In the genomic region with DNA sequence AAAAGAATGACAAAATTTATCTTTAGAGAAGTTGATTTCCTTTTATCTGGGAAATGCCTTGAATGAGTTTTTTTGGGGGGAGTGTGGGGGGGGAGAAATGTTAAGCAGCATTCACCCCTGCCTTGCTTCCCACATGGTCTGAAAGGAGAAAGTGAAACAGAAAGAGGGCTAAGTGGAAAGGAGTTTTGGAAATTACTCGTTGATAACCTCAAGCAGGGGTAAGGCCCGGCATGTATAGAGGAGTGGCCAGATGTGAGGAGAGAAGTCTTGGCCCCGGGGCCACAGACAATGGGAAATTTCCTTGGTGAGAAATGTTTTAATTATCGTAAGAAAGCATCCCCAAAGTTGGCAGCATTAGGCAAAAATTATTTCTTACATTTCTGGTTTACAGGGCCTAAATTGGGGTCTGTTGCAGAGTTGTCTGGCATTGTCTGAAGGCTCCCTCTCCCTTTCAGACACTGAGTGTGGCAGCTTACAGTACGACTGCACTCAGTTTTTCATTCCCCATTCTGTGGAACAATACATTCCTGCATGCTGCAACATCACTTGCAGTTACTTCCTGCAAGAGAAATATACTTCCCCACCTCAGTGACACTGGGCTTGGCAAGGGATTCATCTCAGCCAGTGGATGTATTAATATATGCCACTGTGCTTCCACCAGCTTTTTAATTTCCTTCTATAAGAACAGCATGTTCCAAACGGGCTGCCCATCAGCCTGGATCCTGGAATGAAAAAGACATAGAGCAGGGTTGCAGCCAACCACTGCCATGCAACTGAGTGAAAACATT, we compare ENCODE assay signal across 8 cellular contexts. TPM values are rescaled to one million over a fixed set of nuclear protein-coding genes. Genes with fewer than 3 reads are reported as not detected.
DNase-seq lines count a peak whose midpoint lies in the region; ATAC-seq and TF ChIP-seq lines count a peak whose summit lies in the region.

No MANE protein-coding gene starts in this region.

- CTCF ChIA-PET in activated CD8-positive, alpha-beta memory T cell treated with anti-CD3 and anti-CD28 coated beads, Interleukin-2, amount 10 ng/mL, durations not matched to agents 7 days and 5 days (lab: Charles Lee), result no interaction called here
- CTCF ChIA-PET in activated CD8-positive, alpha-beta T cell treated with anti-CD3 and anti-CD28 coated beads for 36 hours (lab: Charles Lee), result no interaction called here

- no peak overlapping the region for H3K27ac Mint-ChIP-seq in activated CD8-positive, alpha-beta memory T cell treated with anti-CD3 and anti-CD28 coated beads, Interleukin-2, amount 10 ng/mL, durations not matched to agents 7 days and 5 days
- no peak overlapping the region for H3K27ac Mint-ChIP-seq in activated CD8-positive, alpha-beta T cell treated with anti-CD3 and anti-CD28 coated beads for 36 hours
- peak overlapping the region; percentile 19 for H3K27ac Mint-ChIP-seq in stimulated activated memory B cell treated with anti-CD40 and anti-IgM and Interleukin-4, amounts not matched to agents 10 μg/mL and 1 μg/mL and 100 μg/mL, for 72 hours

- ATAC-seq in activated CD8-positive, alpha-beta memory T cell treated with anti-CD3 and anti-CD28 coated beads, Interleukin-2, amount 10 ng/mL, durations not matched to agents 7 days and 5 days, result peak; percentile 74
- peak; percentile 89 for ATAC-seq in HG02884 (IDR thresholded peaks at IDR 0.05; ENCODE audit: unreplicated experiment)
- peak; percentile 76 for ATAC-seq in activated CD8-positive, alpha-beta T cell treated with anti-CD3 and anti-CD28 coated beads for 36 hours
- ATAC-seq in stimulated activated memory B cell treated with anti-CD40 and anti-IgM and Interleukin-4, amounts not matched to agents 10 μg/mL and 1 μg/mL and 100 μg/mL, for 72 hours, result peak; percentile 51

- TF ChIP-seq CTCF in activated CD8-positive, alpha-beta T cell treated with anti-CD3 and anti-CD28 coated beads for 36 hours (IDR thresholded peaks at IDR 0.05), result no peak

- no peak for DNase-seq in activated CD8-positive, alpha-beta memory T cell treated with anti-CD3 and anti-CD28 coated beads, Interleukin-2, amount 10 ng/mL, durations not matched to agents 7 days and 5 days
- DNase-seq in activated CD8-positive, alpha-beta memory T cell treated with anti-CD3 and anti-CD28 coated beads for 24 hours, result no peak
- DNase-seq in activated CD8-positive, alpha-beta T cell treated with anti-CD3 and anti-CD28 coated beads for 36 hours, result no peak
- DNase-seq in putamen (ENCODE audit: low spot score) (no peak), ACHN (no peak)
- no peak for DNase-seq in activated CD4-positive, alpha-beta T cell treated with anti-CD3 and anti-CD28 coated beads, Interleukin-2, amount 50 U/mL, for 48 hours

- intact Hi-C loops in activated CD8-positive, alpha-beta T cell treated with anti-CD3 and anti-CD28 coated beads for 36 hours (cut with micrococcal nuclease), result no loop called here

- peaks cover 37% of the 10 kb centered on the region for H3K4me1 Mint-ChIP-seq in activated CD8-positive, alpha-beta memory T cell treated with anti-CD3 and anti-CD28 coated beads, Interleukin-2, amount 10 ng/mL, durations not matched to agents 7 days and 5 days
- peaks cover 21% of the 10 kb centered on the region for H3K4me1 Mint-ChIP-seq in activated CD8-positive, alpha-beta T cell treated with anti-CD3 and anti-CD28 coated beads for 36 hours (ENCODE audit: low read depth)
- H3K4me1 Mint-ChIP-seq in stimulated activated memory B cell treated with anti-CD40 and anti-IgM and Interleukin-4, amounts not matched to agents 10 μg/mL and 1 μg/mL and 100 μg/mL, for 72 hours, result peaks cover 22% of the 10 kb centered on the region

- H3K27me3 Mint-ChIP-seq in activated CD8-positive, alpha-beta memory T cell treated with anti-CD3 and anti-CD28 coated beads, Interleukin-2, amount 10 ng/mL, durations not matched to agents 7 days and 5 days, result peaks cover 17% of the 10 kb centered on the region
- peaks cover 4% of the 10 kb centered on the region for H3K27me3 Mint-ChIP-seq in activated CD8-positive, alpha-beta T cell treated with anti-CD3 and anti-CD28 coated beads for 36 hours
- H3K27me3 Mint-ChIP-seq in stimulated activated memory B cell treated with anti-CD40 and anti-IgM and Interleukin-4, amounts not matched to agents 10 μg/mL and 1 μg/mL and 100 μg/mL, for 72 hours, result no peaks in the 10 kb centered on the region

- POLR2A ChIA-PET in activated CD8-positive, alpha-beta T cell treated with anti-CD3 and anti-CD28 coated beads for 36 hours (lab: Charles Lee), result interaction anchor here (1.2 kb wide), 1 partner anchor 21 kb away, joined by 3 read pairs; no protein-coding TSS in a partner anchor

- H3K4me3 Mint-ChIP-seq in activated CD8-positive, alpha-beta memory T cell treated with anti-CD3 and anti-CD28 coated beads, Interleukin-2, amount 10 ng/mL, durations not matched to agents 7 days and 5 days, result no peak overlapping the region
- H3K4me3 Mint-ChIP-seq in activated CD8-positive, alpha-beta T cell treated with anti-CD3 and anti-CD28 coated beads for 36 hours, result no peak overlapping the region
- H3K4me3 Mint-ChIP-seq in stimulated activated memory B cell treated with anti-CD40 and anti-IgM and Interleukin-4, amounts not matched to agents 10 μg/mL and 1 μg/mL and 100 μg/mL, for 72 hours, result no peak overlapping the region

- no peaks in the 10 kb centered on the region for H3K9me3 Mint-ChIP-seq in activated CD8-positive, alpha-beta memory T cell treated with anti-CD3 and anti-CD28 coated beads, Interleukin-2, amount 10 ng/mL, durations not matched to agents 7 days and 5 days (ENCODE audit: low read depth)
- no peaks in the 10 kb centered on the region for H3K9me3 Mint-ChIP-seq in activated CD8-positive, alpha-beta T cell treated with anti-CD3 and anti-CD28 coated beads for 36 hours
- H3K9me3 Mint-ChIP-seq in stimulated activated memory B cell treated with anti-CD40 and anti-IgM and Interleukin-4, amounts not matched to agents 10 μg/mL and 1 μg/mL and 100 μg/mL, for 72 hours, result no peaks in the 10 kb centered on the region

- no peaks in the 10 kb centered on the region for H3K36me3 Mint-ChIP-seq in activated CD8-positive, alpha-beta memory T cell treated with anti-CD3 and anti-CD28 coated beads, Interleukin-2, amount 10 ng/mL, durations not matched to agents 7 days and 5 days
- H3K36me3 Mint-ChIP-seq in activated CD8-positive, alpha-beta T cell treated with anti-CD3 and anti-CD28 coated beads for 36 hours (ENCODE audit: low read depth), result no peaks in the 10 kb centered on the region
- H3K36me3 Mint-ChIP-seq in stimulated activated memory B cell treated with anti-CD40 and anti-IgM and Interleukin-4, amounts not matched to agents 10 μg/mL and 1 μg/mL and 100 μg/mL, for 72 hours, result no peaks in the 10 kb centered on the region

- in situ Hi-C loops in ACHN (cut with HindIII; ENCODE audit: low pct_ligation_motif_present, low pct_unique_long_range_greater_than_20kb, low sequenced_read_pairs), result no loop called here

RNA-seq across cellular contexts. Expression of a gene that starts 23.3 kb away (rescaled TPM):
- 1 to 10 TPM; 1.7 to 9.3 TPM for total RNA-seq in activated CD8-positive, alpha-beta memory T cell treated with anti-CD3 and anti-CD28 coated beads, Interleukin-2, amount 10 ng/mL, durations not matched to agents 7 days and 5 days
- 1 to 10 TPM; 2.2 to 3.2 TPM for total RNA-seq in activated CD8-positive, alpha-beta T cell treated with anti-CD3 and anti-CD28 coated beads for 36 hours
